Comparison of ENCODE assay signal across 11 cellular contexts in genomic region chr3:188170461-188171459, GRCh38. TPM values are rescaled to one million over a fixed set of nuclear protein-coding genes. Genes with fewer than 3 reads are reported as not detected.
DNase-seq lines count a peak whose midpoint lies in the region; ATAC-seq, FAIRE-seq and TF ChIP-seq lines count a peak whose summit lies in the region.
"Had no signal": no experiment of that assay in that cellular context is flagged by ENCODE, and none has a peak within 500 bp of the region (broad histone marks: within the 10 kb centered on the region; RNA-seq: fewer than 3 reads in every experiment).

No MANE protein-coding gene starts in this region.

- FAIRE-seq in RCC 7860 (lab: Jason Lieb, UNC), result no peak
- FAIRE-seq: endothelial cell of umbilical vein had no signal

- H3K4me3 ChIP-seq in Peyer's patch (no peak overlapping the region), SJCRH30 (no peak overlapping the region)

- H3K36me3 ChIP-seq in Peyer's patch, result no peaks in the 10 kb centered on the region
- no peaks in the 10 kb centered on the region for H3K36me3 ChIP-seq in SJCRH30

- H3K4me1 ChIP-seq in foreskin keratinocyte (peaks cover 5% of the 10 kb centered on the region), Peyer's patch (peaks cover 0 to 38% (median 4%) of the 10 kb centered on the region in 4 donors), SJCRH30 (no peaks in the 10 kb centered on the region)

- H3K9me3 ChIP-seq in Peyer's patch, result no peaks in the 10 kb centered on the region
- no peaks in the 10 kb centered on the region for H3K9me3 ChIP-seq in SJCRH30 (replicated peaks)

- TF ChIP-seq POLR2A in Peyer's patch (IDR thresholded peaks at IDR 0.05), result no peak

- in situ Hi-C loops in GM13977 (cut with MboI; ENCODE audit: low pct_unique_long_range_greater_than_20kb, low sequenced_read_pairs, unreplicated experiment), result no loop called here

- H3K27ac ChIP-seq in foreskin keratinocyte (no peak overlapping the region), Peyer's patch (peak overlapping the region in 2 of 4 donors; percentile 36 to 43), SJCRH30 (no peak overlapping the region)

- TF ChIP-seq CTCF in foreskin keratinocyte (conservative IDR thresholded peaks at IDR 0.05) (no peak), Peyer's patch (IDR thresholded peaks at IDR 0.05) (no peak), GM13977 (IDR thresholded peaks at IDR 0.05; ENCODE audit: extremely low read depth, insufficient read depth, missing control alignments) (no peak)

- ATAC-seq in foreskin keratinocyte, result peak; percentile 91

- H3K27me3 ChIP-seq in foreskin keratinocyte (no peaks in the 10 kb centered on the region), Peyer's patch (no peaks in the 10 kb centered on the region), SJCRH30 (no peaks in the 10 kb centered on the region)

- peak; percentile 38 for DNase-seq in RCC 7860 (ENCODE audit: low spot score)
- peak; percentile 28 for DNase-seq in activated T-cell treated with anti-CD3 and anti-CD28 coated beads for 4 hours
- peak; percentile 73 to 85 for DNase-seq in foreskin keratinocyte
- peak; percentile 29 to 47 (median 36) for DNase-seq in stimulated activated CD4-positive, alpha-beta T cell treated with anti-CD3 and anti-CD28 coated beads, TNF-alpha, amount 100 ng/mL, for 4 hours (ENCODE audit: low read depth in 3 of 3)
- DNase-seq in Peyer's patch, result no peak
- DNase-seq in GM13977 (ENCODE audit: low spot score), result no peak
- no peak for DNase-seq in NCI-H82 treated with DMSO at 0.1 percent for 48 hours (lab: John Stamatoyannopoulos, UW; ENCODE audit: unreplicated experiment)
- no peak for DNase-seq in SJCRH30
- DNase-seq: mesenchymal stem cell, NCI-H2107 had no signal

RNA-seq across cellular contexts. Expression of gene LPP, which starts 16.8 kb away (rescaled TPM):
- total RNA-seq in foreskin keratinocyte (23.0 and 27.5 TPM in 2 replicates), Peyer's patch (100 to 1,000 TPM; 109 to 170 (median 132) TPM)
- 2.2 and 2.8 TPM in 2 replicates for polyA plus RNA-seq in foreskin keratinocyte
- 0.04 and 0.05 TPM in 2 replicates for total RNA-seq in SJCRH30 (2014; rRNA removed; shearing (Covaris generic))

Comparison
In these comparisons a context has a peak if more than half of its experiments do, and no peak if none do; other contexts are left out.
1. DNase-seq: peak in RCC 7860 (single experiment), activated T-cell treated with anti-CD3 and anti-CD28 coated beads for 4 hours (single experiment), foreskin keratinocyte (2 of 2) and stimulated activated CD4-positive, alpha-beta T cell treated with anti-CD3 and anti-CD28 coated beads, TNF-alpha, amount 100 ng/mL, for 4 hours (3 of 3); none in Peyer's patch (0 of 3), GM13977 (single experiment), NCI-H82 treated with DMSO at 0.1 percent for 48 hours (single experiment) and SJCRH30 (0 of 2).
2. RNA of gene LPP, which starts 16.8 kb away (total RNA-seq): 109 to 170 TPM in Peyer's patch and 23.0 to 27.5 TPM in foreskin keratinocyte; 0.04 to 0.05 TPM in SJCRH30; every median in the first group is over 10 times any median in the second.